ENCODE assay signal across 13 cellular contexts in the genomic region with DNA sequence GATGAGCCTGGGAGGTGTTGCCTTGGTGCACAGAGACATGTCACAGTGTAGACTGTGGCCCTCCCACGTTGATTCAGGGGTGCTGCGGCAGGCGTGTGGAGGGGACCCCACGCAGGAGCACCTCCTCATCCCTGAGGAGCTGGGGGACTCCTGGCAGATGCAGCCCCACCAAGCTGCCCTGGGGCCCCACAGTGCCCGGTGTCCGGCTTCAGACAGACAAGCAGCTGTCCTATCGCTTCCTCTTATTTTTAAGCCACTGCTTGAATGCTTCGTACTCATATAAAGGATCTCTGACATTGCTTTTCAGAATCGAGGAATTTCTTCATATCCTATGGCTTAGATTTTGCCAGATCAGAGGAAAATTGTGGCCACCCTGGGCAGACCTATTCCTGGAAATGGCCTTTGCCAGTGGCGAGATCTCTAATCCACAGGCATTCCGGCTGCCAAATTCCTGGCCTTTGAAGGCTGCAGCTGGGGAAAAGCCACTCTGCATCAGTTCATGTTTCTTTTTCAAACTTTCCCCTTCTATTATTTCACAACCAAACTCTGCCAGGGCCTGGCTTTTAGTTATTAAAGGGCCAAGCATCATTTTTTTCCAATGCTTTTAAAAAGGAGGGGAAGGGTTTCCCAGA.
DNase-seq lines count a peak whose midpoint lies in the region; ATAC-seq and TF ChIP-seq lines count a peak whose summit lies in the region.
"Had no signal": no experiment of that assay in that cellular context is flagged by ENCODE, and none has a peak within 500 bp of the region (broad histone marks: within the 10 kb centered on the region; RNA-seq: fewer than 3 reads in every experiment).

No MANE protein-coding gene starts in this region.

- no peak overlapping the region for H2AFZ ChIP-seq in hepatocyte

- no peaks in the 10 kb centered on the region for H3K9me2 ChIP-seq in hepatocyte (replicated peaks; ENCODE audit: insufficient read depth)

- intact Hi-C loops in body of pancreas (cut with DNase I), result no loop called here
- intact Hi-C loops in gastrocnemius medialis (cut with DNase I; ENCODE audit: low total_unique reads), result no loop called here

- peaks cover 7% of the 10 kb centered on the region for H3K4me1 ChIP-seq in body of pancreas
- peaks cover 40% of the 10 kb centered on the region for H3K4me1 ChIP-seq in hepatocyte (ENCODE audit: insufficient read depth)
- H3K4me1 ChIP-seq in gastrocnemius medialis, result peaks cover 13 to 26% of the 10 kb centered on the region in 2 donors
- H3K4me1 ChIP-seq: pancreas had no signal

- H3K27me3 ChIP-seq in body of pancreas (no peaks in the 10 kb centered on the region), hepatocyte (no peaks in the 10 kb centered on the region), gastrocnemius medialis (no peaks in the 10 kb centered on the region)
- H3K27me3 ChIP-seq: pancreas had no signal

- in situ Hi-C loops in gastrocnemius medialis (cut with MboI; ENCODE audit: low sequenced_read_pairs in 4 of 4), result no loop called here

- ATAC-seq in body of pancreas (peak; percentile 30), gastrocnemius medialis (peak; percentile 68 to 84), GM18858 (IDR thresholded peaks at IDR 0.05; ENCODE audit: unreplicated experiment) (no peak)

- H3K79me2 ChIP-seq in hepatocyte, result no peaks in the 10 kb centered on the region

- TF ChIP-seq CTCF in body of pancreas (IDR thresholded peaks at IDR 0.05) (no peak), hepatocyte (IDR thresholded peaks at IDR 0.05; ENCODE audit: poor library complexity) (no peak), gastrocnemius medialis (IDR thresholded peaks at IDR 0.05 in 4 of 5, conservative IDR thresholded peaks at IDR 0.05 in 1 of 5) (no peak)

- H3K4me3 ChIP-seq in body of pancreas (no peak overlapping the region), hepatocyte (no peak overlapping the region), gastrocnemius medialis (peak overlapping the region in 3 of 4 donors; percentile 1 to 23 (median 4))
- H3K4me3 ChIP-seq: pancreas had no signal

- DNase-seq in AG08396 (ENCODE audit: low spot score) (peak; percentile 33), body of pancreas (no peak), hepatocyte (ENCODE audit: low spot score) (no peak), gastrocnemius medialis (peak; percentile 26 to 27), NCI-H2107 treated with DMSO at 0.1 percent for 48 hours (lab: John Stamatoyannopoulos, UW; ENCODE audit: unreplicated experiment) (no peak), NCI-H146 treated with DMSO at 0.1 percent for 48 hours (lab: John Stamatoyannopoulos, UW; ENCODE audit: unreplicated experiment) (no peak), NOMO-1 treated with dmso at 0.1 percent for 144 hours (lab: John Stamatoyannopoulos, UW; ENCODE audit: unreplicated experiment) (no peak)
- DNase-seq: cortex of kidney, erythroblast, NCI-H1092 treated with DMSO at 0.1 percent for 48 hours, NCI-H510A, pancreas had no signal

- TF ChIP-seq POLR2A in body of pancreas (IDR thresholded peaks at IDR 0.05) (no peak), gastrocnemius medialis (IDR thresholded peaks at IDR 0.05) (no peak)

- H4K20me1 ChIP-seq in hepatocyte (ENCODE audit: insufficient read depth, poor library complexity, severe bottlenecking), result no peaks in the 10 kb centered on the region

- H3K9me3 ChIP-seq in body of pancreas (no peaks in the 10 kb centered on the region), hepatocyte (ENCODE audit: low read depth) (no peaks in the 10 kb centered on the region), gastrocnemius medialis (no peaks in the 10 kb centered on the region)
- H3K9me3 ChIP-seq: pancreas had no signal

- H3K27ac ChIP-seq in body of pancreas (no peak overlapping the region), hepatocyte (peak overlapping the region; percentile 88), gastrocnemius medialis (no peak overlapping the region)
- H3K27ac ChIP-seq: pancreas had no signal

- H3K4me2 ChIP-seq in hepatocyte, result peak overlapping the region; percentile 48

- H3K36me3 ChIP-seq in body of pancreas (replicated peaks in 1 of 2; ENCODE audit: insufficient read depth in 1 of 2, low read depth in 2 of 2) (no peaks in the 10 kb centered on the region), hepatocyte (replicated peaks; ENCODE audit: insufficient read depth, low read depth) (no peaks in the 10 kb centered on the region), gastrocnemius medialis (no peaks in the 10 kb centered on the region)
- H3K36me3 ChIP-seq: pancreas had no signal

- 58 to 62% methylated on average over 10 to 11 of the region's 11 CpGs for WGBS in body of pancreas, 2 donors
- WGBS in hepatocyte (ENCODE audit: low lambda C conversion rate, missing lambda C conversion rate), result 58% methylated on average over 11 of the region's 11 CpGs

Comparison
In these comparisons a context has a peak if more than half of its experiments do, and no peak if none do; other contexts are left out.
1. DNase-seq: peak in AG08396 (single experiment) and gastrocnemius medialis (2 of 2); none in body of pancreas (0 of 4), hepatocyte (single experiment), NCI-H2107 treated with DMSO at 0.1 percent for 48 hours (single experiment), NCI-H146 treated with DMSO at 0.1 percent for 48 hours (single experiment) and NOMO-1 treated with dmso at 0.1 percent for 144 hours (single experiment).
2. H3K4me3 ChIP-seq: peak in gastrocnemius medialis (3 of 4); none in body of pancreas (0 of 2) and hepatocyte (single experiment).